1 cellular context compared by ENCODE assay signal in genomic region chr11:61602775-61603569, GRCh38.
TF ChIP-seq lines count a peak whose summit lies in the region.

No MANE protein-coding gene starts in this region.

TF ChIP-seq in SK-N-SH, 30 proteins besides CTCF, POLR2A, EP300 and RAD21 (continued from another document):
- TF ChIP-seq REST (IDR thresholded peaks at IDR 0.05; ENCODE audit: low read depth, low read length), result no peak
- TF ChIP-seq JUND (IDR thresholded peaks at IDR 0.05), result no peak
- TF ChIP-seq RCOR1 (IDR thresholded peaks at IDR 0.05; ENCODE audit: low read length), result peak; percentile 54; the same call in 1 of the 2 replicates
- TF ChIP-seq FOXJ3 (CRISPR knock-in tag; IDR thresholded peaks at IDR 0.05), result 0 out of 2 replicates have a peak, but pooled peaks have one; percentile 68
- no peak for TF ChIP-seq RFX5 (IDR thresholded peaks at IDR 0.05; ENCODE audit: low read length)
- no peak for TF ChIP-seq IRF3 (IDR thresholded peaks at IDR 0.05; ENCODE audit: low read depth, low read length)
- no peak for TF ChIP-seq NFIC (IDR thresholded peaks at IDR 0.05; ENCODE audit: borderline replicate concordance)
- no peak for TF ChIP-seq USF2 (IDR thresholded peaks at IDR 0.05; ENCODE audit: borderline replicate concordance, low read depth, low read length)
- no peak for TF ChIP-seq EZH2phosphoT487 (IDR thresholded peaks at IDR 0.05; ENCODE audit: borderline replicate concordance, low read depth)
- TF ChIP-seq CHD2 (IDR thresholded peaks at IDR 0.05; ENCODE audit: low read length, partially characterized antibody), result peak; percentile 94
- no peak for TF ChIP-seq NRF1 (IDR thresholded peaks at IDR 0.05; ENCODE audit: low read depth, low read length)
- no peak for TF ChIP-seq GABPA (IDR thresholded peaks at IDR 0.05; ENCODE audit: low read depth)
- no peak for TF ChIP-seq YY1 (IDR thresholded peaks at IDR 0.05; ENCODE audit: low read depth)
- peak; percentile 66 for TF ChIP-seq POLR2AphosphoS5 (IDR thresholded peaks at IDR 0.05; ENCODE audit: low read depth, low read length)
- TF ChIP-seq GATA2 (CRISPR knock-in tag; IDR thresholded peaks at IDR 0.05), result 0 out of 2 replicates have a peak, but pooled peaks have one; percentile 4
- TF ChIP-seq, protein P1, sequence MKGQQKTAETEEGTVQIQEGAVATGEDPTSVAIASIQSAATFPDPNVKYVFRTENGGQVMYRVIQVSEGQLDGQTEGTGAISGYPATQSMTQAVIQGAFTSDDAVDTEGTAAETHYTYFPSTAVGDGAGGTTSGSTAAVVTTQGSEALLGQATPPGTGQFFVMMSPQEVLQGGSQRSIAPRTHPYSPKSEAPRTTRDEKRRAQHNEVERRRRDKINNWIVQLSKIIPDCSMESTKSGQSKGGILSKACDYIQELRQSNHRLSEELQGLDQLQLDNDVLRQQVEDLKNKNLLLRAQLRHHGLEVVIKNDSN (IDR thresholded peaks at IDR 0.05; ENCODE audit: borderline replicate concordance, low read depth), result no peak
- no peak; the same call in 1 of the 2 replicates for TF ChIP-seq MXI1 (IDR thresholded peaks at IDR 0.05; ENCODE audit: low read depth, low read length)
- TF ChIP-seq, protein P2, sequence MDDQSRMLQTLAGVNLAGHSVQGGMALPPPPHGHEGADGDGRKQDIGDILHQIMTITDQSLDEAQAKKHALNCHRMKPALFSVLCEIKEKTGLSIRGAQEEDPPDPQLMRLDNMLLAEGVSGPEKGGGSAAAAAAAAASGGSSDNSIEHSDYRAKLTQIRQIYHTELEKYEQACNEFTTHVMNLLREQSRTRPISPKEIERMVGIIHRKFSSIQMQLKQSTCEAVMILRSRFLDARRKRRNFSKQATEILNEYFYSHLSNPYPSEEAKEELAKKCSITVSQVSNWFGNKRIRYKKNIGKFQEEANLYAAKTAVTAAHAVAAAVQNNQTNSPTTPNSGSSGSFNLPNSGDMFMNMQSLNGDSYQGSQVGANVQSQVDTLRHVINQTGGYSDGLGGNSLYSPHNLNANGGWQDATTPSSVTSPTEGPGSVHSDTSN (IDR thresholded peaks at IDR 0.05), result no peak
- TF ChIP-seq SIN3A (IDR thresholded peaks at IDR 0.05; ENCODE audit: borderline replicate concordance, low read depth, low read length), result no peak
- TF ChIP-seq ELF1 (IDR thresholded peaks at IDR 0.05), result no peak
- no peak for TF ChIP-seq TEAD4 (IDR thresholded peaks at IDR 0.05; ENCODE audit: borderline replicate concordance, insufficient read depth)
- TF ChIP-seq, protein P3, sequence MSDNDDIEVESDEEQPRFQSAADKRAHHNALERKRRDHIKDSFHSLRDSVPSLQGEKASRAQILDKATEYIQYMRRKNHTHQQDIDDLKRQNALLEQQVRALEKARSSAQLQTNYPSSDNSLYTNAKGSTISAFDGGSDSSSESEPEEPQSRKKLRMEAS (IDR thresholded peaks at IDR 0.05; ENCODE audit: low read depth), result no peak
